Comparison of ENCODE assay signal across 16 cellular contexts in the genomic region with DNA sequence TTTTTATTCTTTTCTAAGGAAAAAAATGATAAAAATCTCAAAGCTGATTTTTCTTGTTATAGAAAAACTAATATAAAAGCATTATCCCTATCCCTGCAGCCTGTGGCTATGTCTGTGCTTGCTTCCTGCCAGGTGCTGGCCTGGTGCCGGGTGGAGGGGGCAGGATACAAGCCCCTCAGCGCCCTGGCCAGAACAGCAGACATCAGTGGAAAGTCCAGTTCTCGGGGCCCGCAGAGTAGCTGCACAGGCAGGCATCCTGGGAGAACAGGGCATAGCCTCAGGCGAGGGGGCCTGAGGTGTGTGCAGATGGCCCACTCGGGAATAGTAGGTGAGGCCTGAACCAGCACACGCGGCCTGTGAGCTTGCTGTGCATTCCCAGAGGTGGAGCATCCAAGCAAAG. TPM values are rescaled to one million over a fixed set of nuclear protein-coding genes. Genes with fewer than 3 reads are reported as not detected.
DNase-seq lines count a peak whose midpoint lies in the region; TF ChIP-seq lines count a peak whose summit lies in the region.
"Had no signal": no experiment of that assay in that cellular context is flagged by ENCODE, and none has a peak within 500 bp of the region (broad histone marks: within the 10 kb centered on the region; RNA-seq: fewer than 3 reads in every experiment).

No MANE protein-coding gene starts in this region.

- H3K9me3 ChIP-seq in stomach smooth muscle (ENCODE audit: control insufficient read depth in 2 of 2, low read length in 2 of 2) = no peaks in the 10 kb centered on the region
- H3K9me3 ChIP-seq: BLaER1 treated with 17β-estradiol and CSF1 and Interleukin-3, amounts not matched to agents 10 nM and 100 nM had no signal

- peak overlapping the region; percentile 11 for H3K27ac ChIP-seq in stomach smooth muscle (ENCODE audit: low read length)
- H3K27ac ChIP-seq: BLaER1 treated with 17β-estradiol and CSF1 and Interleukin-3, amounts not matched to agents 10 nM and 100 nM had no signal

- H3K9me3 Mint-ChIP-seq in glutamatergic neuron (ENCODE audit: unreplicated experiment) = peaks cover 13% of the 10 kb centered on the region
- H3K9me3 Mint-ChIP-seq: CD8-positive, alpha-beta T cell; GM23338; HFFc6 had no signal

- H3K36me3 ChIP-seq in H7 (replicated peaks; ENCODE audit: control insufficient read depth, insufficient read depth, low read length) (no peaks in the 10 kb centered on the region), stomach smooth muscle (ENCODE audit: control insufficient read depth in 2 of 2, insufficient read depth in 2 of 2, low read length in 2 of 2) (peaks cover 28 to 40% of the 10 kb centered on the region in 2 donors)
- H3K36me3 ChIP-seq: BLaER1 treated with 17β-estradiol and CSF1 and Interleukin-3, amounts not matched to agents 10 nM and 100 nM had no signal

- TF ChIP-seq CTCF in glutamatergic neuron (IDR thresholded peaks at IDR 0.05; ENCODE audit: partially characterized antibody, unreplicated experiment) = no peak

- H3K27me3 Mint-ChIP-seq in glutamatergic neuron (ENCODE audit: unreplicated experiment) = peaks cover 17% of the 10 kb centered on the region
- H3K27me3 Mint-ChIP-seq: B cell had no signal

- H3K36me3 Mint-ChIP-seq in glutamatergic neuron (ENCODE audit: unreplicated experiment) = no peaks in the 10 kb centered on the region
- H3K36me3 Mint-ChIP-seq: CD8-positive, alpha-beta T cell had no signal

- no peak overlapping the region for H3K9ac ChIP-seq in stomach smooth muscle (ENCODE audit: low read length in 2 of 2)
- H3K9ac ChIP-seq: BLaER1 treated with 17β-estradiol and CSF1 and Interleukin-3, amounts not matched to agents 10 nM and 100 nM had no signal

- H3K27ac Mint-ChIP-seq in glutamatergic neuron (ENCODE audit: unreplicated experiment) = no peak overlapping the region
- H3K27ac Mint-ChIP-seq: B cell; CD8-positive, alpha-beta T cell; GM23338; HFFc6 had no signal

- no peak overlapping the region for H3K4me3 Mint-ChIP-seq in glutamatergic neuron (ENCODE audit: unreplicated experiment)
- H3K4me3 Mint-ChIP-seq: B cell; CD8-positive, alpha-beta T cell; GM23338; HFFc6 had no signal

- DNase-seq in H7 = peak; percentile 25
- DNase-seq in NCI-H69 (lab: John Stamatoyannopoulos, UW) = peak; percentile 14
- DNase-seq in glutamatergic neuron = peak; percentile 12
- DNase-seq in germinal center (ENCODE audit: low spot score) = no peak
- no peak for DNase-seq in T-helper 1 cell
- DNase-seq: Calu3; CD8-positive, alpha-beta T cell; DMS79 treated with DMSO at 0.1 percent for 48 hours; GF-D8; HFFc6 had no signal

- H3K27me3 ChIP-seq in H7 (ENCODE audit: control insufficient read depth, insufficient read depth, low read length) = no peaks in the 10 kb centered on the region; the same call in 1 of the 2 replicates
- H3K27me3 ChIP-seq in stomach smooth muscle (ENCODE audit: control insufficient read depth in 1 of 2, insufficient read depth in 2 of 2, low read length in 2 of 2) = no peaks in the 10 kb centered on the region
- H3K27me3 ChIP-seq: BLaER1 treated with 17β-estradiol and CSF1 and Interleukin-3, amounts not matched to agents 10 nM and 100 nM had no signal

- H3K4me1 ChIP-seq in stomach smooth muscle (ENCODE audit: control insufficient read depth, insufficient read depth, low read length) = peaks cover 31% of the 10 kb centered on the region

- peaks cover 39% of the 10 kb centered on the region for H3K4me1 Mint-ChIP-seq in glutamatergic neuron (ENCODE audit: low read depth, unreplicated experiment)
- H3K4me1 Mint-ChIP-seq: B cell had no signal

- no peak overlapping the region for H3K4me3 ChIP-seq in H7 (ENCODE audit: insufficient read depth, low read depth, low read length)
- H3K4me3 ChIP-seq in stomach smooth muscle (ENCODE audit: low read length in 2 of 2) = no peak overlapping the region
- H3K4me3 ChIP-seq: BLaER1 treated with 17β-estradiol and CSF1 and Interleukin-3, amounts not matched to agents 10 nM and 100 nM; GM23338 had no signal

RNA-seq across cellular contexts. Expression of a gene that starts 23.4 kb away (rescaled TPM):
- not detected in 2 replicates for total RNA-seq in H7 (2014; rRNA removed; shearing (Covaris generic))
- 3.1 TPM for total RNA-seq in glutamatergic neuron (ENCODE audit: unreplicated experiment)
- total RNA-seq: A172; B cell; Calu3; CD8-positive, alpha-beta T cell; HT-29 had no signal

RNA-seq across cellular contexts. Expression of a gene that starts 57.0 kb away (rescaled TPM):
- 0.18 TPM in 1 of 2 replicates, not detected in the other for total RNA-seq in H7 (2014; rRNA removed; shearing (Covaris generic))
- total RNA-seq in glutamatergic neuron (ENCODE audit: unreplicated experiment) = not detected
- total RNA-seq: A172; B cell; Calu3; CD8-positive, alpha-beta T cell; GM23338 had no signal

Comparison
In these comparisons a context has a peak if more than half of its experiments do, and no peak if none do; other contexts are left out.
1. DNase-seq: peak in H7 (single experiment), NCI-H69 (single experiment) and glutamatergic neuron (single experiment); none in germinal center (single experiment) and T-helper 1 cell (0 of 5).